1 cellular context compared by ENCODE assay signal in genomic region chr20:50144362-50144761, GRCh38.
A peak's percentile ranks its signal among the peaks of the same experiment; 100 is the strongest.
TF ChIP-seq lines count a peak whose summit lies in the region.

No MANE protein-coding gene starts in this region.

TF ChIP-seq in A549, 52 proteins besides CTCF, POLR2A, EP300 and RAD21 (continued from another document):
- TF ChIP-seq, protein P1, sequence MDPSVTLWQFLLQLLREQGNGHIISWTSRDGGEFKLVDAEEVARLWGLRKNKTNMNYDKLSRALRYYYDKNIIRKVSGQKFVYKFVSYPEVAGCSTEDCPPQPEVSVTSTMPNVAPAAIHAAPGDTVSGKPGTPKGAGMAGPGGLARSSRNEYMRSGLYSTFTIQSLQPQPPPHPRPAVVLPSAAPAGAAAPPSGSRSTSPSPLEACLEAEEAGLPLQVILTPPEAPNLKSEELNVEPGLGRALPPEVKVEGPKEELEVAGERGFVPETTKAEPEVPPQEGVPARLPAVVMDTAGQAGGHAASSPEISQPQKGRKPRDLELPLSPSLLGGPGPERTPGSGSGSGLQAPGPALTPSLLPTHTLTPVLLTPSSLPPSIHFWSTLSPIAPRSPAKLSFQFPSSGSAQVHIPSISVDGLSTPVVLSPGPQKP (IDR thresholded peaks at IDR 0.05; ENCODE audit: low read depth, low read length) = no peak
- TF ChIP-seq HDAC2 (IDR thresholded peaks at IDR 0.05) = no peak
- TF ChIP-seq ZNF302 (CRISPR knock-in tag; IDR thresholded peaks at IDR 0.05) = no peak
- TF ChIP-seq HOXB5 (CRISPR knock-in tag; IDR thresholded peaks at IDR 0.05) = no peak
- no peak for TF ChIP-seq TP53 (CRISPR knock-in tag; IDR thresholded peaks at IDR 0.05)
- TF ChIP-seq CHD2 (IDR thresholded peaks at IDR 0.05; ENCODE audit: low read length, partially characterized antibody) = no peak
- TF ChIP-seq EHMT2 (IDR thresholded peaks at IDR 0.05; ENCODE audit: low read depth) = no peak
- no peak for TF ChIP-seq CBX2 (IDR thresholded peaks at IDR 0.05; ENCODE audit: borderline replicate concordance, low read depth)
- no peak for TF ChIP-seq RARB (CRISPR knock-in tag; IDR thresholded peaks at IDR 0.05)
- no peak for TF ChIP-seq CHD4 (IDR thresholded peaks at IDR 0.05; ENCODE audit: borderline replicate concordance)
- TF ChIP-seq HOXA7 (CRISPR knock-in tag; IDR thresholded peaks at IDR 0.05) = no peak
- TF ChIP-seq ZC3H11A (IDR thresholded peaks at IDR 0.05) = no peak
- no peak for TF ChIP-seq PHF8 (IDR thresholded peaks at IDR 0.05; ENCODE audit: borderline replicate concordance, low read depth)
- no peak for TF ChIP-seq SREBF2 (IDR thresholded peaks at IDR 0.05)
- no peak for TF ChIP-seq RCOR1 (IDR thresholded peaks at IDR 0.05; ENCODE audit: low read depth, low read length)
- no peak for TF ChIP-seq KDM1A (IDR thresholded peaks at IDR 0.05; ENCODE audit: low read depth)
- no peak for TF ChIP-seq POLR2AphosphoS2 (conservative IDR thresholded peaks at IDR 0.05; ENCODE audit: low read length)
- TF ChIP-seq ESRRA (IDR thresholded peaks at IDR 0.05; ENCODE audit: borderline replicate concordance, low read length) = no peak
- no peak for TF ChIP-seq ATOH8 (CRISPR knock-in tag; IDR thresholded peaks at IDR 0.05; ENCODE audit: low read depth)
- TF ChIP-seq KDM5A (IDR thresholded peaks at IDR 0.05) = no peak
- TF ChIP-seq GATA3 (IDR thresholded peaks at IDR 0.05; ENCODE audit: borderline replicate concordance) = peak; percentile 70; the same call in 1 of the 2 replicates
- TF ChIP-seq REST (IDR thresholded peaks at IDR 0.05) = no peak
- no peak for TF ChIP-seq NR3C1 (IDR thresholded peaks at IDR 0.05)
- no peak for TF ChIP-seq BCL3 (IDR thresholded peaks at IDR 0.05)
- TF ChIP-seq, protein P2, sequence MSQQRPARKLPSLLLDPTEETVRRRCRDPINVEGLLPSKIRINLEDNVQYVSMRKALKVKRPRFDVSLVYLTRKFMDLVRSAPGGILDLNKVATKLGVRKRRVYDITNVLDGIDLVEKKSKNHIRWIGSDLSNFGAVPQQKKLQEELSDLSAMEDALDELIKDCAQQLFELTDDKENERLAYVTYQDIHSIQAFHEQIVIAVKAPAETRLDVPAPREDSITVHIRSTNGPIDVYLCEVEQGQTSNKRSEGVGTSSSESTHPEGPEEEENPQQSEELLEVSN (IDR thresholded peaks at IDR 0.05; ENCODE audit: borderline replicate concordance, low read depth) = no peak
- peak; percentile 93 to 95 for TF ChIP-seq CEBPB (IDR thresholded peaks at IDR 0.05)
- no peak for TF ChIP-seq CBX8 (IDR thresholded peaks at IDR 0.05)
- peak; percentile 82 for TF ChIP-seq FOSL2 (IDR thresholded peaks at IDR 0.05)
- TF ChIP-seq FOSL2 (CRISPR knock-in tag; IDR thresholded peaks at IDR 0.05) = peak; percentile 85
- no peak for TF ChIP-seq ZFP36 (IDR thresholded peaks at IDR 0.05; ENCODE audit: borderline replicate concordance, partially characterized antibody)
- TF ChIP-seq MAX (IDR thresholded peaks at IDR 0.05) = peak; percentile 73
- TF ChIP-seq USF2 (IDR thresholded peaks at IDR 0.05) = no peak
- TF ChIP-seq HEYL (CRISPR knock-in tag; IDR thresholded peaks at IDR 0.05) = no peak
TF ChIP-seq in A549: peak in this region for 10.
